In genomic region chr22:31692186-31692886, GRCh38 we compare ENCODE assay signal across 9 cellular contexts. TPM values are rescaled to one million over a fixed set of nuclear protein-coding genes. Genes with fewer than 3 reads are reported as not detected.
DNase-seq lines count a peak whose midpoint lies in the region; ATAC-seq and TF ChIP-seq lines count a peak whose summit lies in the region.
"Had no signal": no experiment of that assay in that cellular context is flagged by ENCODE, and none has a peak within 500 bp of the region (broad histone marks: within the 10 kb centered on the region; RNA-seq: fewer than 3 reads in every experiment).

No MANE protein-coding gene starts in this region.

- peak; percentile 73 to 96 (median 92) for ATAC-seq in natural killer cell
- no peak for ATAC-seq in heart left ventricle
- no peak for ATAC-seq in HG03095 (IDR thresholded peaks at IDR 0.05; ENCODE audit: unreplicated experiment)

- H3K9me3 Mint-ChIP-seq in natural killer cell = no peaks in the 10 kb centered on the region

- DNase-seq in GF-D8 (lab: John Stamatoyannopoulos, UW) (peak; percentile 54), NB4 (ENCODE audit: low read depth) (peak; percentile 89), astrocyte of the cerebellum (ENCODE audit: low read depth) (peak; percentile 24), natural killer cell (no peak), NCI-H69 (lab: John Stamatoyannopoulos, UW) (no peak), heart left ventricle (no peak), testis (no peak)
- DNase-seq: NCI-H446 treated with DMSO at 0.1 percent for 48 hours had no signal

- peaks cover 0 to 5% (median 0%) of the 10 kb centered on the region in 12 donors for H3K4me1 ChIP-seq in heart left ventricle
- H3K4me1 ChIP-seq in testis = no peaks in the 10 kb centered on the region

- intact Hi-C loops in natural killer cell (cut with micrococcal nuclease) = no loop called here
- intact Hi-C loops in heart left ventricle (cut with DNase I) = no loop called here
- intact Hi-C loops in testis (cut with DNase I; ENCODE audit: low total_unique reads) = no loop called here

- no peak overlapping the region for H3K27ac ChIP-seq in heart left ventricle
- H3K27ac ChIP-seq in testis = no peak overlapping the region

- peaks cover 31 to 35% of the 10 kb centered on the region in 2 donors for H3K4me1 Mint-ChIP-seq in natural killer cell

- peak overlapping the region; percentile 92 to 94 for H3K27ac Mint-ChIP-seq in natural killer cell

- H3K36me3 ChIP-seq in heart left ventricle (peaks cover 0 to 99% (median 88%) of the 10 kb centered on the region in 9 donors), testis (ENCODE audit: low read depth, missing control alignments) (no peaks in the 10 kb centered on the region)

- in situ Hi-C loops in astrocyte of the cerebellum (cut with HindIII; ENCODE audit: low sequenced_read_pairs) = no loop called here

- H3K27me3 ChIP-seq in heart left ventricle = no peaks in the 10 kb centered on the region
- H3K27me3 ChIP-seq in testis = no peaks in the 10 kb centered on the region

- no peaks in the 10 kb centered on the region for H3K27me3 Mint-ChIP-seq in natural killer cell (ENCODE audit: low read depth in 2 of 2)

- no peak for TF ChIP-seq CTCF in NB4 (IDR thresholded peaks at IDR 0.05; ENCODE audit: low read depth, low read length)
- TF ChIP-seq CTCF in astrocyte of the cerebellum (IDR thresholded peaks at IDR 0.05; ENCODE audit: low read depth, low read length, missing control alignments) = no peak
- no peak for TF ChIP-seq CTCF in natural killer cell (IDR thresholded peaks at IDR 0.05)
- TF ChIP-seq CTCF in heart left ventricle (IDR thresholded peaks at IDR 0.05) = no peak
- no peak for TF ChIP-seq CTCF in testis (IDR thresholded peaks at IDR 0.05)

- H3K9me3 ChIP-seq in heart left ventricle = no peaks in the 10 kb centered on the region
- H3K9me3 ChIP-seq in testis = no peaks in the 10 kb centered on the region

- TF ChIP-seq POLR2A in NB4 (IDR thresholded peaks at IDR 0.05; ENCODE audit: extremely low read depth, insufficient read length) (no peak), heart left ventricle (IDR thresholded peaks at IDR 0.05) (no peak), testis (IDR thresholded peaks at IDR 0.05) (no peak)

- no peaks in the 10 kb centered on the region for H3K36me3 Mint-ChIP-seq in natural killer cell

- no peak overlapping the region for H3K4me3 ChIP-seq in NB4 (ENCODE audit: low read depth, low read length)
- no peak overlapping the region for H3K4me3 ChIP-seq in astrocyte of the cerebellum (ENCODE audit: low read depth, low read length)
- H3K4me3 ChIP-seq in heart left ventricle = no peak overlapping the region
- no peak overlapping the region for H3K4me3 ChIP-seq in testis

- WGBS in heart left ventricle, 4 donors = 94 to 100% (median 97%) methylated on average over 1 of the region's 1 CpG
- WGBS in testis, 2 donors = 70 to 87% methylated on average over 1 of the region's 1 CpG

- peak overlapping the region; percentile 59 for H3K4me3 Mint-ChIP-seq in natural killer cell

RNA-seq across cellular contexts. Expression of gene PISD, which starts 30.3 kb away (rescaled TPM):
- total RNA-seq in natural killer cell (10 to 100 TPM; 36.0 to 52.1 (median 47.8) TPM), heart left ventricle (10 to 100 TPM; 13.1 to 38.1 (median 17.0) TPM), testis (100 to 1,000 TPM; 120 to 126 TPM)
- polyA plus RNA-seq in heart left ventricle (10 to 100 TPM; 12.3 to 17.7 TPM), testis (ENCODE audit: insufficient read depth, low read depth, low replicate concordance) (93.5 TPM)

RNA-seq across cellular contexts. Expression of gene PRR14L, which starts 57.6 kb away (rescaled TPM):
- total RNA-seq in natural killer cell = 10 to 100 TPM; 39.3 to 54.1 (median 54.0) TPM
- 10 to 100 TPM in 8 of 9 donors, 1 to 10 TPM in 1; 6.6 to 29.1 (median 15.1) TPM for total RNA-seq in heart left ventricle
- polyA plus RNA-seq in heart left ventricle = 1 to 10 TPM; 4.3 to 8.0 TPM
- total RNA-seq in testis = 10 to 100 TPM; 52.3 to 57.0 TPM
- 15.9 TPM for polyA plus RNA-seq in testis (ENCODE audit: insufficient read depth, low read depth, low replicate concordance)

Comparison
In these comparisons a context has a peak if more than half of its experiments do, and no peak if none do; other contexts are left out.
1. DNase-seq: peak in GF-D8 (single experiment), NB4 (single experiment) and astrocyte of the cerebellum (single experiment); none in natural killer cell (single experiment), NCI-H69 (single experiment), heart left ventricle (0 of 5) and testis (single experiment).
2. ATAC-seq: peak in natural killer cell (3 of 3); none in heart left ventricle (0 of 4) and HG03095 (single experiment).